ENCODE assay signal across 8 cellular contexts in the genomic region with DNA sequence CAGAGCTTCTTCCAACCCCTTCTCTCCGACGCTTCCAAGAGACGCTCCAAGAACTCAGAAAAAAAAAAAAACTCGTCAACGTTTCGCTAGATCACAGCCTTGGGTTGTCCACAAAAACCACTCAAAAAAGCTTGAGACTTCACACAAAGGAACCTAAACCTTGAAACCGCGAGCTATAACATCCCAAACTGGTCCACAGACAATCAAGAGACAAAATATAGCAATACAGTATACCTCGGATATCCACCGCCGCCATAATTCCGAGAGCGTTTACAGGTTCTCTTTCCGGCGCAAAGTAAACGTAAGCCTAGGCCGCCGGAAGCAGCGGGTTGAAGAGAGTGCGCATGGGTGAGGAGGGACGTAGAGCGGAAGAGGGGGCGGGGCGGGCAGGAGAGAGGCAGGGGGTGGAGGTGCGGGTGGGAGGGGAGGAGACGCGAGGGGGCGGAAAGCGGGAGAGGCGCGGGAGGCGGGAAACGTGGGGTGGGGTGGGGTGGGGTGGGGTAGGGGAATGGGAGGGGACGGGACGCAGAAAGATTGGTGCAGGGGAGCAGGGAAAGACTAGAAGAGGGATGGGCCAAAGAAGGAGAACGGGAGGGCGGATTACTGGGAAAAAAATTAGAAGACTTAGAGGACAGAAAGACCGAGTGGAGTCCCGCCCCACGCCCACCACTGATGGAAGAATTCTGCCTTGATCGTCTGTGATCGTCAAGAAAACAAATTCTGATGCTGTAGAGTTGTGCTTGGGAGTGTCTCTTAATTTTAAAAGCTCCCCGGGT. TPM values are rescaled to one million over a fixed set of nuclear protein-coding genes. Genes with fewer than 3 reads are reported as not detected.
DNase-seq lines count a peak whose midpoint lies in the region; ATAC-seq and TF ChIP-seq lines count a peak whose summit lies in the region.

A gene with protein sequence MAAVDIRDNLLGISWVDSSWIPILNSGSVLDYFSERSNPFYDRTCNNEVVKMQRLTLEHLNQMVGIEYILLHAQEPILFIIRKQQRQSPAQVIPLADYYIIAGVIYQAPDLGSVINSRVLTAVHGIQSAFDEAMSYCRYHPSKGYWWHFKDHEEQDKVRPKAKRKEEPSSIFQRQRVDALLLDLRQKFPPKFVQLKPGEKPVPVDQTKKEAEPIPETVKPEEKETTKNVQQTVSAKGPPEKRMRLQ (minus strand): TSS at position 274 of the 776 bp plus-strand sequence. CDS start 18 bp downstream, at position 256.

- TF ChIP-seq CTCF in fibroblast of lung (conservative IDR thresholded peaks at IDR 0.05 in 1 of 2, IDR thresholded peaks at IDR 0.05 in 1 of 2; ENCODE audit: low read depth in 1 of 2, low read length in 2 of 2), result no peak

- H3K36me3 ChIP-seq in fibroblast of lung (ENCODE audit: control insufficient read depth, insufficient read depth, low read length), result no peaks in the 10 kb centered on the region

- peaks cover 4% of the 10 kb centered on the region for H3K36me3 Mint-ChIP-seq in activated T-helper 1 cell treated with anti-CD3 and anti-CD28 coated beads, Interleukin-12 subunit alpha, Interleukin-12 subunit beta, Interleukin-2, Interleukin-4 antibody, amounts not matched to agents 30 ng/mL and 10 ng/mL and 1 ng/mL, durations not matched to agents 14 hours and 24 hours and 36 hours (ENCODE audit: low read depth)
- H3K36me3 Mint-ChIP-seq in naive B cell, result peaks cover under 1 to 13% of the 10 kb centered on the region in 2 donors

- no peaks in the 10 kb centered on the region for H3K9me3 Mint-ChIP-seq in activated T-helper 1 cell treated with anti-CD3 and anti-CD28 coated beads, Interleukin-12 subunit alpha, Interleukin-12 subunit beta, Interleukin-2, Interleukin-4 antibody, amounts not matched to agents 30 ng/mL and 10 ng/mL and 1 ng/mL, durations not matched to agents 14 hours and 24 hours and 36 hours
- no peaks in the 10 kb centered on the region for H3K9me3 Mint-ChIP-seq in naive B cell

- H3K4me1 ChIP-seq in fibroblast of lung (ENCODE audit: control insufficient read depth, extremely low read depth, insufficient read depth, low read length), result peaks cover 3% of the 10 kb centered on the region

- H3K4me2 ChIP-seq in fibroblast of lung (ENCODE audit: extremely low read depth, insufficient read depth, low read length), result peak within 1 kb of the TSS; percentile 99

- H3K9ac ChIP-seq in fibroblast of lung (ENCODE audit: insufficient read depth, low read length), result peak within 1 kb of the TSS; percentile 67

- H3K9me3 ChIP-seq in fibroblast of lung (ENCODE audit: control insufficient read depth, insufficient read depth, low read depth, low read length), result no peaks in the 10 kb centered on the region

- ATAC-seq in GM21825 (IDR thresholded peaks at IDR 0.05; ENCODE audit: unreplicated experiment) (peak; percentile 88), naive B cell (ENCODE audit: low read depth in 2 of 2) (peak; percentile 99)

- no peaks in the 10 kb centered on the region for H3K27me3 ChIP-seq in fibroblast of lung (ENCODE audit: control insufficient read depth, insufficient read depth, low read length)

- intact Hi-C loops in activated T-helper 1 cell treated with anti-CD3 and anti-CD28 coated beads, Interleukin-12 subunit alpha, Interleukin-12 subunit beta, Interleukin-2, Interleukin-4 antibody, amounts not matched to agents 30 ng/mL and 10 ng/mL and 1 ng/mL, durations not matched to agents 14 hours and 24 hours and 36 hours (cut with micrococcal nuclease), result loop anchor here (1.0 to 2.0 kb wide), 5 partner anchors 41 to 1202 kb away; a partner anchor contains a TSS

- H3K4me3 ChIP-seq in fibroblast of lung (replicated peaks in 1 of 4; ENCODE audit: control extremely low read depth in 1 of 4, insufficient read depth in 1 of 4, low read depth in 3 of 4, low read length in 4 of 4), result peak within 1 kb of the TSS; percentile 57 to 100 (median 92)

- H3K4me1 Mint-ChIP-seq in activated T-helper 1 cell treated with anti-CD3 and anti-CD28 coated beads, Interleukin-12 subunit alpha, Interleukin-12 subunit beta, Interleukin-2, Interleukin-4 antibody, amounts not matched to agents 30 ng/mL and 10 ng/mL and 1 ng/mL, durations not matched to agents 14 hours and 24 hours and 36 hours (ENCODE audit: low read depth), result peaks cover 18% of the 10 kb centered on the region
- peaks cover 21 to 47% (median 42%) of the 10 kb centered on the region in 3 donors for H3K4me1 Mint-ChIP-seq in naive B cell

- H3K4me3 Mint-ChIP-seq in activated T-helper 1 cell treated with anti-CD3 and anti-CD28 coated beads, Interleukin-12 subunit alpha, Interleukin-12 subunit beta, Interleukin-2, Interleukin-4 antibody, amounts not matched to agents 30 ng/mL and 10 ng/mL and 1 ng/mL, durations not matched to agents 14 hours and 24 hours and 36 hours, result peak within 1 kb of the TSS; percentile 100
- H3K4me3 Mint-ChIP-seq in naive B cell, result peak within 1 kb of the TSS; percentile 96 to 99 (median 99)

- H2AFZ ChIP-seq in fibroblast of lung (ENCODE audit: low read length), result peak within 1 kb of the TSS; percentile 57

- peaks cover 32% of the 10 kb centered on the region for H3K79me2 ChIP-seq in fibroblast of lung (ENCODE audit: control insufficient read depth, insufficient read depth, low read length)

- peaks cover 4% of the 10 kb centered on the region for H3K27me3 Mint-ChIP-seq in activated T-helper 1 cell treated with anti-CD3 and anti-CD28 coated beads, Interleukin-12 subunit alpha, Interleukin-12 subunit beta, Interleukin-2, Interleukin-4 antibody, amounts not matched to agents 30 ng/mL and 10 ng/mL and 1 ng/mL, durations not matched to agents 14 hours and 24 hours and 36 hours (ENCODE audit: insufficient read depth)
- no peaks in the 10 kb centered on the region for H3K27me3 Mint-ChIP-seq in naive B cell

- DNase-seq in DMS53 treated with DMSO at 0.1 percent for 48 hours (lab: John Stamatoyannopoulos, UW; ENCODE audit: unreplicated experiment) (peak; percentile 73), LoVo (ENCODE audit: low spot score) (peak; percentile 93), RPMI8226 (peak; percentile 93), fibroblast of lung (ENCODE audit: low read depth in 2 of 2) (peak; percentile 89 to 91), naive B cell (peak; percentile 84)
- peak; percentile 89 for DNase-seq in activated T-helper 1 cell treated with anti-CD3 and anti-CD28 coated beads, Interleukin-12 subunit alpha, Interleukin-12 subunit beta, Interleukin-2, Interleukin-4 antibody, amounts not matched to agents 30 ng/mL and 10 ng/mL and 1 ng/mL, durations not matched to agents 14 hours and 24 hours and 36 hours (ENCODE audit: low spot score)
- peak; percentile 76 to 90 for DNase-seq in stimulated activated CD8-positive, alpha-beta memory T cell treated with anti-CD3 and anti-CD28 coated beads, Interleukin-7, amount 100 ng/mL, for 48 hours (ENCODE audit: extremely low read depth in 1 of 2, low read depth in 1 of 2)

- H4K20me1 ChIP-seq in fibroblast of lung (ENCODE audit: control insufficient read depth, extremely low read depth, insufficient read depth, low read length), result no peaks in the 10 kb centered on the region

- peak within 1 kb of the TSS; percentile 92 for H3K27ac Mint-ChIP-seq in activated T-helper 1 cell treated with anti-CD3 and anti-CD28 coated beads, Interleukin-12 subunit alpha, Interleukin-12 subunit beta, Interleukin-2, Interleukin-4 antibody, amounts not matched to agents 30 ng/mL and 10 ng/mL and 1 ng/mL, durations not matched to agents 14 hours and 24 hours and 36 hours
- H3K27ac Mint-ChIP-seq in naive B cell, result peak within 1 kb of the TSS; percentile 94 to 100 (median 97)

- peak within 1 kb of the TSS; percentile 69 for H3K27ac ChIP-seq in fibroblast of lung (ENCODE audit: insufficient read depth, low read length)

RNA-seq across cellular contexts. Expression of the gene that starts here (rescaled TPM):
- 59.3 and 63.7 TPM in 2 replicates for total RNA-seq in activated T-helper 1 cell treated with anti-CD3 and anti-CD28 coated beads, Interleukin-12 subunit alpha, Interleukin-12 subunit beta, Interleukin-2, Interleukin-4 antibody, amounts not matched to agents 30 ng/mL and 10 ng/mL and 1 ng/mL, durations not matched to agents 14 hours and 24 hours and 36 hours
- total RNA-seq in fibroblast of lung, result 26.5 and 26.6 TPM in 2 replicates
- polyA plus RNA-seq in fibroblast of lung (44.8 and 46.1 TPM in 2 replicates), naive B cell (ENCODE audit: low read depth in 6 of 6) (10 to 100 TPM; 32.9 to 47.5 (median 42.9) TPM)
- 22.2 and 24.7 TPM in 2 replicates for polyA plus RNA-seq in fibroblast of lung (2012)
- polyA minus RNA-seq in fibroblast of lung (ENCODE audit: low replicate concordance), result 5.4 and 7.8 TPM in 2 replicates

Comparison
In these comparisons a context has a peak if more than half of its experiments do, and no peak if none do; other contexts are left out.
1. Peak in every context shown above with its lines: DNase-seq, ATAC-seq, H3K4me3 ChIP-seq and H3K27ac ChIP-seq.